In genomic region chr13:105874808-105875207, GRCh38 we compare ENCODE assay signal across 8 cellular contexts.
"Had no signal": no experiment of that assay in that cellular context is flagged by ENCODE, and none has a peak within 500 bp of the region (broad histone marks: within the 10 kb centered on the region; RNA-seq: fewer than 3 reads in every experiment).

No MANE protein-coding gene starts in this region.

- FAIRE-seq: H1, HepG2 had no signal

- DNase-seq: H7, HFFc6, KBM-7 had no signal

- H3K4me3 ChIP-seq: GM23338, HAP-1 had no signal

- ATAC-seq: GM23338, HCT116, HepG2 had no signal

- H3K4me1 ChIP-seq: HAP-1 had no signal

- H3K9me3 ChIP-seq: HAP-1 had no signal

- H3K36me3 ChIP-seq: HAP-1 had no signal
